ENCODE assay signal across 2 cellular contexts in the genomic region with DNA sequence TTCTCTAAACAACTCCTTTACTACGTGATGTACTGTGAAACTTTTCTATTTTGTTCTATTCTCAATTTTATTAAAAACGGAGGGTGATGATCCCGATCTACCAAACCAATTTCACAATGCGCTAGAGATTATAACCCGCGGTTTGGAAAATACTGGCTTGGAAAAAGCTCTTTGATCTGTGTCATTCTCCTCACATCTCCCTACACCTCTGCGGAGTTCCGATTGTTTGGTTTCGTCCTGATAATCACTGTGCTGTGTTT.
TF ChIP-seq lines count a peak whose summit lies in the region.

No MANE protein-coding gene starts in this region.

TF ChIP-seq in K562, 482 proteins besides CTCF, POLR2A, EP300 and RAD21 (continued from another document and continues in another):
- TF ChIP-seq, protein P1, sequence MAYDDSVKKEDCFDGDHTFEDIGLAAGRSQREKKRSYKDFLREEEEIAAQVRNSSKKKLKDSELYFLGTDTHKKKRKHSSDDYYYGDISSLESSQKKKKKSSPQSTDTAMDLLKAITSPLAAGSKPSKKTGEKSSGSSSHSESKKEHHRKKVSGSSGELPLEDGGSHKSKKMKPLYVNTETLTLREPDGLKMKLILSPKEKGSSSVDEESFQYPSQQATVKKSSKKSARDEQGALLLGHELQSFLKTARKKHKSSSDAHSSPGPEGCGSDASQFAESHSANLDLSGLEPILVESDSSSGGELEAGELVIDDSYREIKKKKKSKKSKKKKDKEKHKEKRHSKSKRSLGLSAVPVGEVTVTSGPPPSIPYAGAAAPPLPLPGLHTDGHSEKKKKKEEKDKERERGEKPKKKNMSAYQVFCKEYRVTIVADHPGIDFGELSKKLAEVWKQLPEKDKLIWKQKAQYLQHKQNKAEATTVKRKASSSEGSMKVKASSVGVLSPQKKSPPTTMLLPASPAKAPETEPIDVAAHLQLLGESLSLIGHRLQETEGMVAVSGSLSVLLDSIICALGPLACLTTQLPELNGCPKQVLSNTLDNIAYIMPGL (CRISPR knock-in tag; IDR thresholded peaks at IDR 0.05), result no peak
- TF ChIP-seq ZNF75A (CRISPR knock-in tag; IDR thresholded peaks at IDR 0.05) (no peak), ZSCAN29 (IDR thresholded peaks at IDR 0.05) (no peak), CSDE1 (IDR thresholded peaks at IDR 0.05) (no peak), ELF4 (CRISPR knock-in tag; IDR thresholded peaks at IDR 0.05) (no peak), CEBPG (CRISPR knock-in tag; IDR thresholded peaks at IDR 0.05) (no peak), CEBPG (tag; conservative IDR thresholded peaks at IDR 0.05 in 1 of 2, IDR thresholded peaks at IDR 0.05 in 1 of 2) (peak in 1 of 2 experiments; percentile 54; a peak in 1 of 4 replicates), PRPF4 (IDR thresholded peaks at IDR 0.05; ENCODE audit: insufficient read depth, low read depth, low read length, poor library complexity, severe bottlenecking) (no peak), NFRKB (IDR thresholded peaks at IDR 0.05; ENCODE audit: low read depth) (peak; percentile 52; the same call in 1 of the 2 replicates)
- TF ChIP-seq, protein P2, sequence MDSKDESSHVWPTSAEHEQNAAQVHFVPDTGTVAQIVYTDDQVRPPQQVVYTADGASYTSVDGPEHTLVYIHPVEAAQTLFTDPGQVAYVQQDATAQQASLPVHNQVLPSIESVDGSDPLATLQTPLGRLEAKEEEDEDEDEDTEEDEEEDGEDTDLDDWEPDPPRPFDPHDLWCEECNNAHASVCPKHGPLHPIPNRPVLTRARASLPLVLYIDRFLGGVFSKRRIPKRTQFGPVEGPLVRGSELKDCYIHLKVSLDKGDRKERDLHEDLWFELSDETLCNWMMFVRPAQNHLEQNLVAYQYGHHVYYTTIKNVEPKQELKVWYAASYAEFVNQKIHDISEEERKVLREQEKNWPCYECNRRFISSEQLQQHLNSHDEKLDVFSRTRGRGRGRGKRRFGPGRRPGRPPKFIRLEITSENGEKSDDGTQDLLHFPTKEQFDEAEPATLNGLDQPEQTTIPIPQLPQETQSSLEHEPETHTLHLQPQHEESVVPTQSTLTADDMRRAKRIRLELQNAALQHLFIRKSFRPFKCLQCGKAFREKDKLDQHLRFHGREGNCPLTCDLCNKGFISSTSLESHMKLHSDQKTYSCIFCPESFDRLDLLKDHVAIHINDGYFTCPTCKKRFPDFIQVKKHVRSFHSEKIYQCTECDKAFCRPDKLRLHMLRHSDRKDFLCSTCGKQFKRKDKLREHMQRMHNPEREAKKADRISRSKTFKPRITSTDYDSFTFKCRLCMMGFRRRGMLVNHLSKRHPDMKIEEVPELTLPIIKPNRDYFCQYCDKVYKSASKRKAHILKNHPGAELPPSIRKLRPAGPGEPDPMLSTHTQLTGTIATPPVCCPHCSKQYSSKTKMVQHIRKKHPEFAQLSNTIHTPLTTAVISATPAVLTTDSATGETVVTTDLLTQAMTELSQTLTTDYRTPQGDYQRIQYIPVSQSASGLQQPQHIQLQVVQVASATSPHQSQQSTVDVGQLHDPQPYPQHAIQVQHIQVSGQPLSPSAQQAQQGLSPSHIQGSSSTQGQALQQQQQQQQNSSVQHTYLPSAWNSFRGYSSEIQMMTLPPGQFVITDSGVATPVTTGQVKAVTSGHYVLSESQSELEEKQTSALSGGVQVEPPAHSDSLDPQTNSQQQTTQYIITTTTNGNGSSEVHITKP (IDR thresholded peaks at IDR 0.05; ENCODE audit: partially characterized antibody), result peak; percentile 81

TF ChIP-seq in HepG2, 621 proteins besides CTCF, POLR2A, EP300 and RAD21 (continued from another document and continues in another):
- TF ChIP-seq, protein P3, sequence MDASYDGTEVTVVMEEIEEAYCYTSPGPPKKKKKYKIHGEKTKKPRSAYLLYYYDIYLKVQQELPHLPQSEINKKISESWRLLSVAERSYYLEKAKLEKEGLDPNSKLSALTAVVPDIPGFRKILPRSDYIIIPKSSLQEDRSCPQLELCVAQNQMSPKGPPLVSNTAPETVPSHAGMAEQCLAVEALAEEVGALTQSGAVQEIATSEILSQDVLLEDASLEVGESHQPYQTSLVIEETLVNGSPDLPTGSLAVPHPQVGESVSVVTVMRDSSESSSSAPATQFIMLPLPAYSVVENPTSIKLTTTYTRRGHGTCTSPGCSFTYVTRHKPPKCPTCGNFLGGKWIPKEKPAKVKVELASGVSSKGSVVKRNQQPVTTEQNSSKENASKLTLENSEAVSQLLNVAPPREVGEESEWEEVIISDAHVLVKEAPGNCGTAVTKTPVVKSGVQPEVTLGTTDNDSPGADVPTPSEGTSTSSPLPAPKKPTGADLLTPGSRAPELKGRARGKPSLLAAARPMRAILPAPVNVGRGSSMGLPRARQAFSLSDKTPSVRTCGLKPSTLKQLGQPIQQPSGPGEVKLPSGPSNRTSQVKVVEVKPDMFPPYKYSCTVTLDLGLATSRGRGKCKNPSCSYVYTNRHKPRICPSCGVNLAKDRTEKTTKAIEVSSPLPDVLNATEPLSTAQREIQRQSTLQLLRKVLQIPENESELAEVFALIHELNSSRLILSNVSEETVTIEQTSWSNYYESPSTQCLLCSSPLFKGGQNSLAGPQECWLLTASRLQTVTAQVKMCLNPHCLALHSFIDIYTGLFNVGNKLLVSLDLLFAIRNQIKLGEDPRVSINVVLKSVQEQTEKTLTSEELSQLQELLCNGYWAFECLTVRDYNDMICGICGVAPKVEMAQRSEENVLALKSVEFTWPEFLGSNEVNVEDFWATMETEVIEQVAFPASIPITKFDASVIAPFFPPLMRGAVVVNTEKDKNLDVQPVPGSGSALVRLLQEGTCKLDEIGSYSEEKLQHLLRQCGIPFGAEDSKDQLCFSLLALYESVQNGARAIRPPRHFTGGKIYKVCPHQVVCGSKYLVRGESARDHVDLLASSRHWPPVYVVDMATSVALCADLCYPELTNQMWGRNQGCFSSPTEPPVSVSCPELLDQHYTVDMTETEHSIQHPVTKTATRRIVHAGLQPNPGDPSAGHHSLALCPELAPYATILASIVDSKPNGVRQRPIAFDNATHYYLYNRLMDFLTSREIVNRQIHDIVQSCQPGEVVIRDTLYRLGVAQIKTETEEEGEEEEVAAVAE (CRISPR knock-in tag; IDR thresholded peaks at IDR 0.05; ENCODE audit: borderline replicate concordance), result no peak
- TF ChIP-seq ATF7 (IDR thresholded peaks at IDR 0.05) (no peak), ATF7 (CRISPR knock-in tag; IDR thresholded peaks at IDR 0.05) (no peak), ZNF547 (CRISPR knock-in tag; IDR thresholded peaks at IDR 0.05) (no peak), NFIB (CRISPR knock-in tag; IDR thresholded peaks at IDR 0.05; ENCODE audit: borderline replicate concordance) (no peak), RARG (CRISPR knock-in tag; IDR thresholded peaks at IDR 0.05; ENCODE audit: low read depth) (no peak), ZNF180 (CRISPR knock-in tag; IDR thresholded peaks at IDR 0.05; ENCODE audit: borderline replicate concordance, low read depth) (no peak), PHF21A (CRISPR knock-in tag; IDR thresholded peaks at IDR 0.05) (no peak), FOXJ3 (CRISPR knock-in tag; IDR thresholded peaks at IDR 0.05; ENCODE audit: borderline replicate concordance) (peak; percentile 13; the same call in 1 of the 2 replicates), ZNF292 (CRISPR knock-in tag; IDR thresholded peaks at IDR 0.05; ENCODE audit: borderline replicate concordance, low read depth) (no peak), ZNF589 (CRISPR knock-in tag; conservative IDR thresholded peaks at IDR 0.05) (0 out of 2 replicates have a peak, but pooled peaks have one; percentile 2), ZNF24 (IDR thresholded peaks at IDR 0.05) (no peak), ZNF614 (CRISPR knock-in tag; IDR thresholded peaks at IDR 0.05; ENCODE audit: borderline replicate concordance) (no peak), MEIS1 (CRISPR knock-in tag; IDR thresholded peaks at IDR 0.05; ENCODE audit: borderline replicate concordance) (no peak), ZNF746 (CRISPR knock-in tag; IDR thresholded peaks at IDR 0.05) (peak; percentile 25; the same call in 1 of the 2 replicates), ZNF878 (CRISPR knock-in tag; IDR thresholded peaks at IDR 0.05) (no peak), ZBTB7A (CRISPR knock-in tag; IDR thresholded peaks at IDR 0.05) (no peak), ZC3H4 (CRISPR knock-in tag; IDR thresholded peaks at IDR 0.05; ENCODE audit: borderline replicate concordance) (no peak), ZNF747 (CRISPR knock-in tag; IDR thresholded peaks at IDR 0.05; ENCODE audit: borderline replicate concordance) (peak; percentile 50; the same call in 1 of the 2 replicates), RBM22 (optimal IDR thresholded peaks at IDR 0.05; ENCODE audit: low read length) (peak; percentile 39), GZF1 (CRISPR knock-in tag; IDR thresholded peaks at IDR 0.05) (no peak)
- TF ChIP-seq, protein P4, sequence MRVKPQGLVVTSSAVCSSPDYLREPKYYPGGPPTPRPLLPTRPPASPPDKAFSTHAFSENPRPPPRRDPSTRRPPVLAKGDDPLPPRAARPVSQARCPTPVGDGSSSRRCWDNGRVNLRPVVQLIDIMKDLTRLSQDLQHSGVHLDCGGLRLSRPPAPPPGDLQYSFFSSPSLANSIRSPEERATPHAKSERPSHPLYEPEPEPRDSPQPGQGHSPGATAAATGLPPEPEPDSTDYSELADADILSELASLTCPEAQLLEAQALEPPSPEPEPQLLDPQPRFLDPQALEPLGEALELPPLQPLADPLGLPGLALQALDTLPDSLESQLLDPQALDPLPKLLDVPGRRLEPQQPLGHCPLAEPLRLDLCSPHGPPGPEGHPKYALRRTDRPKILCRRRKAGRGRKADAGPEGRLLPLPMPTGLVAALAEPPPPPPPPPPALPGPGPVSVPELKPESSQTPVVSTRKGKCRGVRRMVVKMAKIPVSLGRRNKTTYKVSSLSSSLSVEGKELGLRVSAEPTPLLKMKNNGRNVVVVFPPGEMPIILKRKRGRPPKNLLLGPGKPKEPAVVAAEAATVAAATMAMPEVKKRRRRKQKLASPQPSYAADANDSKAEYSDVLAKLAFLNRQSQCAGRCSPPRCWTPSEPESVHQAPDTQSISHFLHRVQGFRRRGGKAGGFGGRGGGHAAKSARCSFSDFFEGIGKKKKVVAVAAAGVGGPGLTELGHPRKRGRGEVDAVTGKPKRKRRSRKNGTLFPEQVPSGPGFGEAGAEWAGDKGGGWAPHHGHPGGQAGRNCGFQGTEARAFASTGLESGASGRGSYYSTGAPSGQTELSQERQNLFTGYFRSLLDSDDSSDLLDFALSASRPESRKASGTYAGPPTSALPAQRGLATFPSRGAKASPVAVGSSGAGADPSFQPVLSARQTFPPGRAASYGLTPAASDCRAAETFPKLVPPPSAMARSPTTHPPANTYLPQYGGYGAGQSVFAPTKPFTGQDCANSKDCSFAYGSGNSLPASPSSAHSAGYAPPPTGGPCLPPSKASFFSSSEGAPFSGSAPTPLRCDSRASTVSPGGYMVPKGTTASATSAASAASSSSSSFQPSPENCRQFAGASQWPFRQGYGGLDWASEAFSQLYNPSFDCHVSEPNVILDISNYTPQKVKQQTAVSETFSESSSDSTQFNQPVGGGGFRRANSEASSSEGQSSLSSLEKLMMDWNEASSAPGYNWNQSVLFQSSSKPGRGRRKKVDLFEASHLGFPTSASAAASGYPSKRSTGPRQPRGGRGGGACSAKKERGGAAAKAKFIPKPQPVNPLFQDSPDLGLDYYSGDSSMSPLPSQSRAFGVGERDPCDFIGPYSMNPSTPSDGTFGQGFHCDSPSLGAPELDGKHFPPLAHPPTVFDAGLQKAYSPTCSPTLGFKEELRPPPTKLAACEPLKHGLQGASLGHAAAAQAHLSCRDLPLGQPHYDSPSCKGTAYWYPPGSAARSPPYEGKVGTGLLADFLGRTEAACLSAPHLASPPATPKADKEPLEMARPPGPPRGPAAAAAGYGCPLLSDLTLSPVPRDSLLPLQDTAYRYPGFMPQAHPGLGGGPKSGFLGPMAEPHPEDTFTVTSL (CRISPR knock-in tag; IDR thresholded peaks at IDR 0.05; ENCODE audit: borderline replicate concordance), result peak; percentile 13; the same call in 1 of the 2 replicates
- TF ChIP-seq, protein P5, sequence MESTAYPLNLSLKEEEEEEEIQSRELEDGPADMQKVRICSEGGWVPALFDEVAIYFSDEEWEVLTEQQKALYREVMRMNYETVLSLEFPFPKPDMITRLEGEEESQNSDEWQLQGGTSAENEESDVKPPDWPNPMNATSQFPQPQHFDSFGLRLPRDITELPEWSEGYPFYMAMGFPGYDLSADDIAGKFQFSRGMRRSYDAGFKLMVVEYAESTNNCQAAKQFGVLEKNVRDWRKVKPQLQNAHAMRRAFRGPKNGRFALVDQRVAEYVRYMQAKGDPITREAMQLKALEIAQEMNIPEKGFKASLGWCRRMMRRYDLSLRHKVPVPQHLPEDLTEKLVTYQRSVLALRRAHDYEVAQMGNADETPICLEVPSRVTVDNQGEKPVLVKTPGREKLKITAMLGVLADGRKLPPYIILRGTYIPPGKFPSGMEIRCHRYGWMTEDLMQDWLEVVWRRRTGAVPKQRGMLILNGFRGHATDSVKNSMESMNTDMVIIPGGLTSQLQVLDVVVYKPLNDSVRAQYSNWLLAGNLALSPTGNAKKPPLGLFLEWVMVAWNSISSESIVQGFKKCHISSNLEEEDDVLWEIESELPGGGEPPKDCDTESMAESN (CRISPR knock-in tag; conservative IDR thresholded peaks at IDR 0.05), result no peak
- TF ChIP-seq, protein P6, sequence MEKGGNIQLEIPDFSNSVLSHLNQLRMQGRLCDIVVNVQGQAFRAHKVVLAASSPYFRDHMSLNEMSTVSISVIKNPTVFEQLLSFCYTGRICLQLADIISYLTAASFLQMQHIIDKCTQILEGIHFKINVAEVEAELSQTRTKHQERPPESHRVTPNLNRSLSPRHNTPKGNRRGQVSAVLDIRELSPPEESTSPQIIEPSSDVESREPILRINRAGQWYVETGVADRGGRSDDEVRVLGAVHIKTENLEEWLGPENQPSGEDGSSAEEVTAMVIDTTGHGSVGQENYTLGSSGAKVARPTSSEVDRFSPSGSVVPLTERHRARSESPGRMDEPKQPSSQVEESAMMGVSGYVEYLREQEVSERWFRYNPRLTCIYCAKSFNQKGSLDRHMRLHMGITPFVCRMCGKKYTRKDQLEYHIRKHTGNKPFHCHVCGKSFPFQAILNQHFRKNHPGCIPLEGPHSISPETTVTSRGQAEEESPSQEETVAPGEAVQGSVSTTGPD (CRISPR knock-in tag; IDR thresholded peaks at IDR 0.05), result peak; percentile 23; the same call in 1 of the 2 replicates
- TF ChIP-seq, protein P7, sequence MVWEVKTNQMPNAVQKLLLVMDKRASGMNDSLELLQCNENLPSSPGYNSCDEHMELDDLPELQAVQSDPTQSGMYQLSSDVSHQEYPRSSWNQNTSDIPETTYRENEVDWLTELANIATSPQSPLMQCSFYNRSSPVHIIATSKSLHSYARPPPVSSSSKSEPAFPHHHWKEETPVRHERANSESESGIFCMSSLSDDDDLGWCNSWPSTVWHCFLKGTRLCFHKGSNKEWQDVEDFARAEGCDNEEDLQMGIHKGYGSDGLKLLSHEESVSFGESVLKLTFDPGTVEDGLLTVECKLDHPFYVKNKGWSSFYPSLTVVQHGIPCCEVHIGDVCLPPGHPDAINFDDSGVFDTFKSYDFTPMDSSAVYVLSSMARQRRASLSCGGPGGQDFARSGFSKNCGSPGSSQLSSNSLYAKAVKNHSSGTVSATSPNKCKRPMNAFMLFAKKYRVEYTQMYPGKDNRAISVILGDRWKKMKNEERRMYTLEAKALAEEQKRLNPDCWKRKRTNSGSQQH (CRISPR knock-in tag; IDR thresholded peaks at IDR 0.05; ENCODE audit: low read depth), result peak; percentile 47; the same call in 1 of the 2 replicates
- TF ChIP-seq, protein P8, sequence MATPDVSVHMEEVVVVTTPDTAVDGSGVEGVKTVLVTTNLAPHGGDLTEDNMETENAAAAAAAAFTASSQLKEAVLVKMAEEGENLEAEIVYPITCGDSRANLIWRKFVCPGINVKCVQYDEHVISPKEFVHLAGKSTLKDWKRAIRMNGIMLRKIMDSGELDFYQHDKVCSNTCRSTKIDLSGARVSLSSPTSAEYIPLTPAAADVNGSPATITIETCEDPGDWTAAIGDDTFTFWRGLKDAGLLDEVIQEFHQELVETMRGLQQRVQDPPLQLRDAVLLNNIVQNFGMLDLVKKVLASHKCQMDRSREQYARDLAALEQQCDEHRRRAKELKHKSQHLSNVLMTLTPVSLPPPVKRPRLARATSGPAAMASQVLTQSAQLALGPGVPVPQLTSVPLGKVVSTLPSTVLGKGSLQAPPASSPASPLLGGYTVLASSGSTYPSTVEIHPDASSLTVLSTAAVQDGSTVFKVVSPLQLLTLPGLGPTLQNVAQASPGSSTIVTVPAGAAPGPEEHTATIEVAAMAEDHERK (CRISPR knock-in tag; IDR thresholded peaks at IDR 0.05; ENCODE audit: low read depth), result no peak
